13 cellular contexts compared by ENCODE assay signal in the genomic region with DNA sequence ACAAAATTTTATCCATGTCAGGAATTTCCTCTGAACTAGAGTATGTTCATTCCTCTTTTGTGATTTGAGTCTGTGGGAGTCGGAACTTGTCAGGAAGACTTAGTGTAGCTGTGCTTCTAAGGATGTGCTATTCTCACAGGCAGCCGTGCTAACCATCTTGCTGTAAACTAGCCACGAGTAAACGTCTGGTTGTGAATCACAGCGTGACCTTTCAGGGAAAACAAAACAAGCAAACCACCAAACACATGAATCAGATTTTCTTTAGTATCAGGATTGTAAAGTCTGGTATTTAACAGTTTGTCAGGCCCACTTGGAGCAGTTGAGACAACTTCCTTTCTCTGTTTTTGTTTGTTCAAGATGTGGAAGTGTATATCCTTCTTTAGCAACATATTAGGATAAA. TPM values are rescaled to one million over a fixed set of nuclear protein-coding genes. Genes with fewer than 3 reads are reported as not detected.
DNase-seq lines count a peak whose midpoint lies in the region; FAIRE-seq and TF ChIP-seq lines count a peak whose summit lies in the region.
"Had no signal": no experiment of that assay in that cellular context is flagged by ENCODE, and none has a peak within 500 bp of the region (broad histone marks: within the 10 kb centered on the region; RNA-seq: fewer than 3 reads in every experiment).

No MANE protein-coding gene starts in this region.

- TF ChIP-seq CTCF in fibroblast of villous mesenchyme (IDR thresholded peaks at IDR 0.05; ENCODE audit: insufficient read depth, low read depth, low read length), result no peak
- no peak for TF ChIP-seq CTCF in smooth muscle cell (IDR thresholded peaks at IDR 0.05; ENCODE audit: borderline replicate concordance, insufficient read depth, poor library complexity, severe bottlenecking)
- no peak for TF ChIP-seq CTCF in suprapubic skin (IDR thresholded peaks at IDR 0.05)

- 5% methylated on average over 5 of the region's 5 CpGs for WGBS in smooth muscle cell (ENCODE audit: low lambda C conversion rate)
- WGBS in suprapubic skin, result 56% methylated on average over 5 of the region's 5 CpGs

- H3K36me3 ChIP-seq in adipocyte (ENCODE audit: control insufficient read depth, insufficient read depth, low read length, severe bottlenecking), result no peaks in the 10 kb centered on the region
- H3K36me3 ChIP-seq in smooth muscle cell (ENCODE audit: low read depth), result no peaks in the 10 kb centered on the region
- no peaks in the 10 kb centered on the region for H3K36me3 ChIP-seq in suprapubic skin
- H3K36me3 ChIP-seq: right lobe of liver had no signal

- no peaks in the 10 kb centered on the region for H3K27me3 ChIP-seq in adipocyte (replicated peaks; ENCODE audit: control insufficient read depth, insufficient read depth, low read length)
- no peaks in the 10 kb centered on the region for H3K27me3 ChIP-seq in smooth muscle cell (ENCODE audit: low read depth)
- H3K27me3 ChIP-seq in suprapubic skin, result no peaks in the 10 kb centered on the region
- H3K27me3 ChIP-seq: right lobe of liver had no signal

- H3K9me3 ChIP-seq in adipocyte (ENCODE audit: control insufficient read depth, low read length), result no peaks in the 10 kb centered on the region
- no peaks in the 10 kb centered on the region for H3K9me3 ChIP-seq in smooth muscle cell (replicated peaks; ENCODE audit: low read depth)
- no peaks in the 10 kb centered on the region for H3K9me3 ChIP-seq in suprapubic skin
- H3K9me3 ChIP-seq: right lobe of liver had no signal

- DNase-seq in GM12892 (ENCODE audit: insufficient read length) (no peak), adipocyte (ENCODE audit: low read depth) (peak; percentile 91), fibroblast of villous mesenchyme (ENCODE audit: low read depth) (peak; percentile 86), smooth muscle cell (lab: John Stamatoyannopoulos, UW; ENCODE audit: unreplicated experiment) (no peak), suprapubic skin (ENCODE audit: low spot score in 2 of 2) (no peak), HUDEP-2 (lab: John Stamatoyannopoulos, UW; ENCODE audit: unreplicated experiment in 76 of 76) (no peak), GM19239 (ENCODE audit: insufficient read length, low spot score) (no peak), activated gamma-delta T cell (lab: John Stamatoyannopoulos, UW) (no peak)
- DNase-seq: DMS79 treated with DMSO at 0.1 percent for 48 hours, midbrain, right lobe of liver, Right ventricle myocardium superior had no signal

- TF ChIP-seq EP300 in suprapubic skin (IDR thresholded peaks at IDR 0.05), result no peak

- peaks cover 11% of the 10 kb centered on the region for H3F3A ChIP-seq in smooth muscle cell (ENCODE audit: low read depth)

- peaks cover 4% of the 10 kb centered on the region for H3K79me2 ChIP-seq in smooth muscle cell (ENCODE audit: low read depth)

- H3K4me2 ChIP-seq in smooth muscle cell, result peak overlapping the region; percentile 57

- peak overlapping the region; percentile 1 for H3K27ac ChIP-seq in smooth muscle cell (ENCODE audit: low read depth)
- no peak overlapping the region for H3K27ac ChIP-seq in suprapubic skin
- H3K27ac ChIP-seq: right lobe of liver had no signal

- H2AFZ ChIP-seq in smooth muscle cell (ENCODE audit: low read depth), result no peak overlapping the region

- TF ChIP-seq POLR2A in GM12892 (IDR thresholded peaks at IDR 0.05; ENCODE audit: low read depth, low read length) (no peak), suprapubic skin (IDR thresholded peaks at IDR 0.05) (no peak)

- H3K9ac ChIP-seq in adipocyte (ENCODE audit: low read length), result peak overlapping the region; percentile 14
- H3K9ac ChIP-seq in smooth muscle cell (ENCODE audit: low read depth), result no peak overlapping the region

- H4K20me1 ChIP-seq in smooth muscle cell (ENCODE audit: low read depth), result peaks cover 53% of the 10 kb centered on the region

- FAIRE-seq in GM12892 (lab: Jason Lieb, UNC), result peak; percentile 78
- no peak for FAIRE-seq in GM19239 (lab: Jason Lieb, UNC)
- FAIRE-seq: colon had no signal

- peak overlapping the region; percentile 29 for H3K4me3 ChIP-seq in adipocyte (ENCODE audit: low read length)
- H3K4me3 ChIP-seq in fibroblast of villous mesenchyme (ENCODE audit: low read depth, low read length), result no peak overlapping the region
- no peak overlapping the region for H3K4me3 ChIP-seq in smooth muscle cell
- no peak overlapping the region for H3K4me3 ChIP-seq in suprapubic skin
- H3K4me3 ChIP-seq: right lobe of liver had no signal

- H3K4me1 ChIP-seq in adipocyte (ENCODE audit: control insufficient read depth, insufficient read depth, low read length) (peaks cover 12% of the 10 kb centered on the region), smooth muscle cell (ENCODE audit: low read depth) (peaks cover 14% of the 10 kb centered on the region), suprapubic skin (no peaks in the 10 kb centered on the region)
- H3K4me1 ChIP-seq: right lobe of liver had no signal

RNA-seq across cellular contexts. Expression of a gene that starts 32.0 kb away (rescaled TPM):
- 12.6 TPM for polyA plus RNA-seq in GM12892 (2012; ENCODE audit: missing spikeins)
- total RNA-seq in fibroblast of villous mesenchyme, result 3.9 and 7.1 TPM in 2 replicates
- 6.0 and 6.5 TPM in 2 replicates for total RNA-seq in smooth muscle cell
- polyA plus RNA-seq in smooth muscle cell, result 8.6 and 11.4 TPM in 2 replicates
- total RNA-seq in suprapubic skin, result 100 to 1,000 TPM in 1 of 4 donors, 10 to 100 TPM in 3; 31.0 to 102 (median 56.4) TPM

Comparison
In these comparisons a context has a peak if more than half of its experiments do, and no peak if none do; other contexts are left out.
1. DNase-seq: peak in adipocyte (single experiment) and fibroblast of villous mesenchyme (single experiment); none in GM12892 (single experiment), smooth muscle cell (single experiment), suprapubic skin (0 of 2), HUDEP-2 (0 of 76), GM19239 (single experiment) and activated gamma-delta T cell (single experiment).